9 cellular contexts compared by ENCODE assay signal in the genomic region with DNA sequence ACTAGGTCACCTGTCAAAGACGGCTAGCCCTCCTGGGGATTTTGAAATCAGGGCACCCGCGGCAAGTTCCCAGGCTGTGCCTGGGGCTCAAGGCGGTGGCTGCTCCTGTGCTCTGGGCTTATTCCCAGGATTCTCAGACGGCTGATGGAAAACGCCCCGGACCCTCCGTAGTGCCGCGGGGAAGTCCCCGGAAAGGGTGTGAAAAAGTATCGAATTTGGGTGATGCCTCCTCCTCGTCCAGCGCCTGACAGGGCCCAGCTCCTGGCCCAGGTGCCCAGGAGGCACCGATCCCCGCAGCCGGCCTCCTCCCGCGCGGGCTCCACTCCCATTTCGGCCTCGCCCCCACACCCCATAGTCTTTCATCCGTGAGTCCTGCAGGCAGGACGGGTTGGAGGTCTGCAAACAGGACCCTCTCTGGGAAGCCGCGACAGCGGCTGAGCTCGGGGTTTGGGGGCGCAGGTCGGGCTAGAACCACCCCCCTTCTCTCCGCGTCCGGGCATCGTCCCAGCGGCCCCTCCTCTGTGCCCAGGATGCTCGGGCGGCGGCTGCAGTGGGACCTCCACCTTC. TPM values are rescaled to one million over a fixed set of nuclear protein-coding genes. Genes with fewer than 3 reads are reported as not detected.
DNase-seq lines count a peak whose midpoint lies in the region; ATAC-seq and TF ChIP-seq lines count a peak whose summit lies in the region.
"Had no signal": no experiment of that assay in that cellular context is flagged by ENCODE, and none has a peak within 500 bp of the region (broad histone marks: within the 10 kb centered on the region; RNA-seq: fewer than 3 reads in every experiment).

No MANE protein-coding gene starts in this region.

- H3F3A ChIP-seq in SK-N-SH (replicated peaks; ENCODE audit: insufficient read depth), result no peaks in the 10 kb centered on the region

- DNase-seq in GM06990 (ENCODE audit: extremely low read depth, insufficient read length), result no peak
- DNase-seq in SK-N-SH, result no peak
- no peak for DNase-seq in epithelial cell of proximal tubule (ENCODE audit: low read depth)
- peak; percentile 75 for DNase-seq in posterior vena cava (ENCODE audit: low spot score)
- no peak for DNase-seq in SKM-1 (lab: John Stamatoyannopoulos, UW; ENCODE audit: unreplicated experiment)
- no peak for DNase-seq in RPMI8226
- DNase-seq: NCI-H446 had no signal

- H3K4me3 ChIP-seq in GM06990 (replicated peaks; ENCODE audit: low read depth, low read length) (peak overlapping the region; percentile 63), SK-N-SH (ENCODE audit: low read depth in 2 of 2, low read length in 1 of 2) (peak overlapping the region; percentile 56 to 70), epithelial cell of proximal tubule (ENCODE audit: low read depth, low read length) (peak overlapping the region; percentile 45)

- H3K27ac ChIP-seq in SK-N-SH (ENCODE audit: low read depth in 2 of 2, low read length in 1 of 2), result no peak overlapping the region

- TF ChIP-seq CTCF in GM06990 (IDR thresholded peaks at IDR 0.05; ENCODE audit: insufficient read depth, low read length, poor library complexity, severe bottlenecking) (no peak), SK-N-SH (IDR thresholded peaks at IDR 0.05) (no peak), epithelial cell of proximal tubule (conservative IDR thresholded peaks at IDR 0.05; ENCODE audit: low read depth, low read length) (no peak)

- POLR2A ChIA-PET in SK-N-SH (lab: Yijun Ruan, JAX), result interaction anchor here (1.7 kb wide), 1 partner anchor 20 kb away, joined by 8 read pairs; no protein-coding TSS in a partner anchor

- WGBS in SK-N-SH (ENCODE audit: low lambda C conversion rate), result 0% methylated on average over 10 of the region's 38 CpGs

- H3K9me3 ChIP-seq in SK-N-SH, result no peaks in the 10 kb centered on the region

- peaks cover 0 to 11% of the 10 kb centered on the region in 2 experiments; a peak in 1 of 4 replicates for H3K4me1 ChIP-seq in SK-N-SH (ENCODE audit: control insufficient read depth in 1 of 2, insufficient read depth in 2 of 2, low read depth in 1 of 2, low read length in 1 of 2)

- H3K36me3 ChIP-seq in GM06990 (ENCODE audit: control insufficient read depth, insufficient read depth, low read length) (no peaks in the 10 kb centered on the region), SK-N-SH (replicated peaks in 1 of 2; ENCODE audit: control insufficient read depth in 1 of 2, insufficient read depth in 2 of 2, low read length in 1 of 2) (no peaks in the 10 kb centered on the region)

- H3K27me3 ChIP-seq in GM06990 (replicated peaks; ENCODE audit: control insufficient read depth, insufficient read depth, low read length) (no peaks in the 10 kb centered on the region; the same call in 1 of the 2 replicates), SK-N-SH (ENCODE audit: insufficient read depth) (peaks cover 11% of the 10 kb centered on the region)

- 0 out of 2 replicates have a peak overlapping the region, but pooled peaks have one; percentile 54 for H3K9ac ChIP-seq in SK-N-SH

- H2AFZ ChIP-seq in SK-N-SH (ENCODE audit: low read depth), result peak overlapping the region; percentile 83

- CTCF ChIA-PET in SK-N-SH (lab: Yijun Ruan, JAX), result interaction anchor here (1.1 to 3.8 kb wide), 6 partner anchors 11 to 46 kb away, joined by 3 to 13 read pairs (median 6); no protein-coding TSS in a partner anchor

- TF ChIP-seq EP300 in SK-N-SH (IDR thresholded peaks at IDR 0.05; ENCODE audit: borderline replicate concordance in 1 of 2, low read depth in 1 of 2, low read length in 1 of 2), result no peak

- TF ChIP-seq RAD21 in SK-N-SH (IDR thresholded peaks at IDR 0.05; ENCODE audit: low read length), result no peak

- no peak for ATAC-seq in GM19455 (IDR thresholded peaks at IDR 0.05; ENCODE audit: unreplicated experiment)

- peak overlapping the region; percentile 98 for H3K4me2 ChIP-seq in SK-N-SH

- H3K9me2 ChIP-seq in SK-N-SH, result no peaks in the 10 kb centered on the region

- no peaks in the 10 kb centered on the region for H3K79me2 ChIP-seq in SK-N-SH (ENCODE audit: insufficient read depth)

- intact Hi-C loops in posterior vena cava (cut with DNase I), result no loop called here

- no peaks in the 10 kb centered on the region for H4K20me1 ChIP-seq in SK-N-SH (ENCODE audit: insufficient read depth)

TF ChIP-seq in SK-N-SH, 30 proteins besides CTCF, POLR2A, EP300 and RAD21:
- TF ChIP-seq FOXM1 (IDR thresholded peaks at IDR 0.05; ENCODE audit: low read depth) (no peak), RFX5 (IDR thresholded peaks at IDR 0.05; ENCODE audit: low read length) (no peak), CHD2 (IDR thresholded peaks at IDR 0.05; ENCODE audit: low read length, partially characterized antibody) (no peak), SMC3 (IDR thresholded peaks at IDR 0.05; ENCODE audit: low read depth, low read length) (no peak)

RNA-seq across cellular contexts. Expression of gene NSG1, which starts 1.1 kb away (rescaled TPM):
- 10.4 and 11.4 TPM in 2 replicates for polyA plus RNA-seq in SK-N-SH (2012; rRNA removed)
- 9.9 and 12.2 TPM in 2 replicates for polyA plus RNA-seq in SK-N-SH (2012; cell fraction: cytosol; rRNA removed)
- 6.8 and 10.9 TPM in 2 replicates for polyA plus RNA-seq in SK-N-SH (2012; cell fraction: nucleus; rRNA removed)
- total RNA-seq in epithelial cell of proximal tubule, result 1.6 and 3.2 TPM in 2 replicates
- total RNA-seq in posterior vena cava, result under 1 TPM; 0.42 to 0.57 TPM
- total RNA-seq: lung microvascular endothelial cell had no signal
